In genomic region chr15:92955706-92956105, GRCh38 we compare ENCODE assay signal across 12 cellular contexts.
"Had no signal": no experiment of that assay in that cellular context is flagged by ENCODE, and none has a peak within 500 bp of the region (broad histone marks: within the 10 kb centered on the region; RNA-seq: fewer than 3 reads in every experiment).

No MANE protein-coding gene starts in this region.

- H3K4me2 ChIP-seq: neural progenitor cell had no signal

- H3K4me3 ChIP-seq: heart left ventricle, left ventricle myocardium inferior, neural progenitor cell, pancreas, tibial artery had no signal

- H2AFZ ChIP-seq: neural progenitor cell had no signal

- H3K4me1 Mint-ChIP-seq: neural progenitor cell had no signal

- ATAC-seq: heart left ventricle, pancreas had no signal

- H3K9ac ChIP-seq: neural progenitor cell had no signal

- H3K9me3 ChIP-seq: left ventricle myocardium inferior, pancreas, tibial artery had no signal

- H3K27ac Mint-ChIP-seq: neural progenitor cell had no signal

- H3K27ac ChIP-seq: heart left ventricle, left ventricle myocardium inferior, neural progenitor cell, pancreas, tibial artery, WERI-Rb-1 had no signal

- DNase-seq: activated CD4-positive, alpha-beta T cell treated with anti-CD3 and anti-CD28 coated beads for 48 hours; activated naive CD4-positive, alpha-beta T cell treated with anti-CD3 and anti-CD28 coated beads, Interleukin-2, amount 50 U/mL, for 16 hours; activated T-cell treated with anti-CD3 and anti-CD28 coated beads, Interleukin-2, amount 50 U/mL, for 1 hour; foreskin melanocyte; heart left ventricle; left ventricle myocardium inferior; mesenchymal stem cell; pancreas; stimulated activated CD4-positive, alpha-beta T cell treated with anti-CD3 and anti-CD28 coated beads, Interleukin-4, amount 100 ng/mL, for 4 hours; tibial artery; WERI-Rb-1 had no signal

- H3K4me1 ChIP-seq: neural progenitor cell, pancreas had no signal

- H3K4me3 Mint-ChIP-seq: neural progenitor cell had no signal

- H3K27me3 ChIP-seq: heart left ventricle, neural progenitor cell, pancreas, tibial artery had no signal
